Comparison of ENCODE assay signal across 34 cellular contexts in the genomic region with DNA sequence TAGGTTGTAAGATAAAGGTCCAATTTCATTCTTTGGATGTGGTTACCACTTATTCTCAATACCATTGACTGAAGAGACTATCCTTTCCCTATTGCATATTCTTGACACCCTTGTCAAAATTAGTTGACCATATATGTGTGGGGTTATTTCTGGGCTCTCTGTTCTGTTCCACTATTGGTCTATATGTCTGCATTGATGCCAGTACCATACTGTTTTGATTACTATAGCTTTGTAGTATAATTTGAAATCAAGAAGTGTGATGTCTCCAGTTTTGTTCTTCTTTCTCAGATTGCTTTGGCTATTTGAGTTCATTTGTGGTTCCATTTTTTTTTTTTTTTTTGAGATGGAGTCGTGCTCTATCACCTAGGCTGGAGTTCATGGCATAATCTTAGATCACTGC.
"Had no signal": no experiment of that assay in that cellular context is flagged by ENCODE, and none has a peak within 500 bp of the region (broad histone marks: within the 10 kb centered on the region; RNA-seq: fewer than 3 reads in every experiment).

No MANE protein-coding gene starts in this region.

- DNase-seq: Karpas-422, Kasumi-1, MG63, MM.1S, MV-4-11, NCI-H1048, NCI-H1092, NCI-H1092 treated with DMSO at 0.1 percent for 48 hours, NCI-H1105, NCI-H1105 treated with DMSO at 0.1 percent for 48 hours, NCI-H1417, NCI-H1417 treated with DMSO at 0.1 percent for 48 hours, NCI-H1436, NCI-H1436 treated with DMSO at 0.1 percent for 48 hours, NCI-H146, NCI-H1694, NCI-H1694 treated with DMSO at 0.1 percent for 48 hours, NCI-H187, NCI-H187 treated with DMSO at 0.1 percent for 48 hours, NCI-H1930, NCI-H2029, NCI-H2029 treated with DMSO at 0.1 percent for 48 hours, NCI-H2081, NCI-H2081 treated with DMSO at 0.1 percent for 48 hours, NCI-H2107, NCI-H2171, NCI-H2171 treated with DMSO at 0.1 percent for 48 hours, NCI-H2227 treated with DMSO at 0.1 percent for 48 hours, NCI-H226, NCI-H345, NCI-H446, NCI-H446 treated with DMSO at 0.1 percent for 48 hours, NCI-H510A, NCI-H510A treated with DMSO at 0.1 percent for 48 hours had no signal

- H3K36me3 ChIP-seq: MG63 had no signal

- H3K27me3 ChIP-seq: MG63 had no signal

- H3K4me3 ChIP-seq: MG63 had no signal
